Comparison of ENCODE assay signal across 19 cellular contexts in genomic region chr4:19381068-19381467, GRCh38.
DNase-seq lines count a peak whose midpoint lies in the region; ATAC-seq and TF ChIP-seq lines count a peak whose summit lies in the region.
"Had no signal": no experiment of that assay in that cellular context is flagged by ENCODE, and none has a peak within 500 bp of the region (broad histone marks: within the 10 kb centered on the region; RNA-seq: fewer than 3 reads in every experiment).

No MANE protein-coding gene starts in this region.

- no peaks in the 10 kb centered on the region for H3K27me3 ChIP-seq in IMR-90 (ENCODE audit: control insufficient read depth, insufficient read depth, low read length)
- H3K27me3 ChIP-seq: esophagus squamous epithelium, MG63, stomach had no signal

- dilution Hi-C loops in IMR-90 (cut with HindIII; ENCODE audit: low sequenced_read_pairs, unreplicated experiment): no loop called here

- CTCF ChIA-PET in IMR-90 (lab: Yijun Ruan, JAX): no interaction called here

- H3K56ac ChIP-seq in IMR-90 (ENCODE audit: extremely low read depth, insufficient read depth, low read length): no peak overlapping the region; the same call in 1 of the 2 replicates

- H3K9me1 ChIP-seq in IMR-90 (ENCODE audit: insufficient read depth, low read length): no peaks in the 10 kb centered on the region

- POLR2A ChIA-PET in IMR-90 (lab: Charles Lee; ENCODE audit: unreplicated experiment): no interaction called here

- H4K8ac ChIP-seq in IMR-90 (ENCODE audit: low read depth in 2 of 2, low read length in 2 of 2): peak overlapping the region; percentile 41 to 89; a peak in 2 of 4 replicates

- TF ChIP-seq CTCF in AG09309 (IDR thresholded peaks at IDR 0.05; ENCODE audit: control insufficient read depth, insufficient read depth, low read depth, low read length, missing control alignments) (no peak), IMR-90 (conservative IDR thresholded peaks at IDR 0.05; ENCODE audit: low read depth, low read length) (no peak), chondrocyte (IDR thresholded peaks at IDR 0.05) (no peak), nephron progenitor cell (IDR thresholded peaks at IDR 0.05) (no peak)

- H3K9me3 Mint-ChIP-seq in chondrocyte (ENCODE audit: low read depth) (no peaks in the 10 kb centered on the region), nephron progenitor cell (no peaks in the 10 kb centered on the region)

- H3K27ac Mint-ChIP-seq in chondrocyte (ENCODE audit: unreplicated experiment) (peak overlapping the region; percentile 6), nephron progenitor cell (no peak overlapping the region)
- H3K27ac Mint-ChIP-seq: B cell had no signal

- no peak overlapping the region for H3K9ac ChIP-seq in IMR-90 (ENCODE audit: low read depth, low read length)

- DNase-seq in AG09309 (ENCODE audit: low read depth) (peak; percentile 27), IMR-90 (peak; percentile 86), chondrocyte (ENCODE audit: low spot score) (no peak), kidney tubule cell (ENCODE audit: low spot score) (peak; percentile 46), nephron progenitor cell (no peak), DMS53 treated with DMSO at 0.1 percent for 48 hours (lab: John Stamatoyannopoulos, UW; ENCODE audit: unreplicated experiment) (no peak)
- no peak for DNase-seq in activated CD4-positive, alpha-beta T cell treated with anti-CD3 and anti-CD28 coated beads, Interleukin-2, amount 50 U/mL, for 1 hour
- DNase-seq: activated naive CD4-positive, alpha-beta T cell; dorsolateral prefrontal cortex; esophagus squamous epithelium; MG63; NCI-H187; NCI-H82; stimulated activated CD4-positive, alpha-beta T cell treated with anti-CD3 and anti-CD28 coated beads, Interleukin-15, amount 100 ng/mL, for 24 hours; stomach had no signal

- TF ChIP-seq RAD21 in IMR-90 (IDR thresholded peaks at IDR 0.05; ENCODE audit: low read length): no peak

- no peak overlapping the region for H2AK5ac ChIP-seq in IMR-90 (ENCODE audit: low read depth, low read length)

- peak overlapping the region; percentile 98; the same call in 1 of the 2 replicates for H3K18ac ChIP-seq in IMR-90 (ENCODE audit: low read depth, low read length)

- peak overlapping the region; percentile 94; the same call in 1 of the 2 replicates for H2BK120ac ChIP-seq in IMR-90 (ENCODE audit: low read depth, low read length)

- H3K14ac ChIP-seq in IMR-90 (replicated peaks; ENCODE audit: low read depth, low read length): no peak overlapping the region

- H4K20me1 ChIP-seq in IMR-90 (ENCODE audit: insufficient read depth, low read length): no peaks in the 10 kb centered on the region

- H3K27ac ChIP-seq in IMR-90 (ENCODE audit: insufficient read depth, low read length): no peak overlapping the region
- H3K27ac ChIP-seq: dorsolateral prefrontal cortex, esophagus squamous epithelium, prostate gland, stomach had no signal

- H2AFZ ChIP-seq in IMR-90 (replicated peaks; ENCODE audit: low read length, poor library complexity): no peak overlapping the region

- H3K79me1 ChIP-seq in IMR-90 (ENCODE audit: low read depth in 1 of 2, low read length in 2 of 2): no peaks in the 10 kb centered on the region

- no peaks in the 10 kb centered on the region for H3K9me3 ChIP-seq in IMR-90 (ENCODE audit: control insufficient read depth, insufficient read depth, low read length)
- H3K9me3 ChIP-seq: esophagus squamous epithelium, MG63, prostate gland, stomach had no signal

- peak overlapping the region; percentile 70; the same call in 1 of the 2 replicates for H3K4me2 ChIP-seq in IMR-90 (ENCODE audit: low read depth, low read length)

- H4K91ac ChIP-seq in IMR-90 (ENCODE audit: insufficient read depth, low read depth, low read length): peak overlapping the region; percentile 94; the same call in 1 of the 2 replicates

- H3K4me3 Mint-ChIP-seq in chondrocyte (ENCODE audit: unreplicated experiment): no peak overlapping the region
- H3K4me3 Mint-ChIP-seq in nephron progenitor cell: no peak overlapping the region
- H3K4me3 Mint-ChIP-seq: B cell had no signal

- peaks cover 2% of the 10 kb centered on the region; the same call in 1 of the 2 replicates for H3K4me1 ChIP-seq in IMR-90 (ENCODE audit: control insufficient read depth, insufficient read depth, low read length)
- H3K4me1 ChIP-seq: esophagus squamous epithelium, prostate gland, stomach had no signal

- H3K27me3 Mint-ChIP-seq in chondrocyte (ENCODE audit: low read depth) (no peaks in the 10 kb centered on the region), nephron progenitor cell (ENCODE audit: low read depth, poor library complexity) (no peaks in the 10 kb centered on the region)
- H3K27me3 Mint-ChIP-seq: B cell had no signal

- H3K4me1 Mint-ChIP-seq in chondrocyte (ENCODE audit: low read depth): peaks cover 4% of the 10 kb centered on the region
- H3K4me1 Mint-ChIP-seq in nephron progenitor cell: peaks cover 3% of the 10 kb centered on the region
- H3K4me1 Mint-ChIP-seq: B cell had no signal

- no peaks in the 10 kb centered on the region for H3K36me3 ChIP-seq in IMR-90 (ENCODE audit: control insufficient read depth, insufficient read depth, low read length)
- H3K36me3 ChIP-seq: esophagus squamous epithelium, MG63, prostate gland, stomach had no signal

- H3K4ac ChIP-seq in IMR-90 (ENCODE audit: low read depth, low read length): peak overlapping the region; percentile 94; the same call in 1 of the 2 replicates

- ATAC-seq in IMR-90 (ENCODE audit: low read depth) (peak; percentile 87), HG02763 (IDR thresholded peaks at IDR 0.05; ENCODE audit: unreplicated experiment) (no peak)
- ATAC-seq: activated CD4-positive, CD25-positive, alpha-beta regulatory T cell treated with anti-CD3 and anti-CD28 coated beads, Interleukin-2, amount 50 U/mL, for 24 hours had no signal

- H3K36me3 Mint-ChIP-seq in chondrocyte (ENCODE audit: low read depth) (no peaks in the 10 kb centered on the region), nephron progenitor cell (ENCODE audit: low read depth) (no peaks in the 10 kb centered on the region)

- peak overlapping the region; percentile 88 for H2BK20ac ChIP-seq in IMR-90 (ENCODE audit: low read depth, low read length)

- in situ Hi-C loops in IMR-90 (cut with MboI; ENCODE audit: low sequenced_read_pairs): no loop called here

- no TSS peak for BruUV-seq in IMR-90 (replicated peaks; lab: Mats Ljungman, UMichigan)

- intact Hi-C loops in IMR-90 (cut with micrococcal nuclease): no loop called here

- H3K4me3 ChIP-seq in AG09309 (ENCODE audit: control insufficient read depth, low read depth, low read length) (no peak overlapping the region), IMR-90 (ENCODE audit: insufficient read depth, low read depth, low read length) (no peak overlapping the region)
- H3K4me3 ChIP-seq: dorsolateral prefrontal cortex, esophagus squamous epithelium, MG63, prostate gland, stomach had no signal

- peak overlapping the region; percentile 66; the same call in 1 of the 2 replicates for H3K23ac ChIP-seq in IMR-90 (ENCODE audit: low read depth, low read length)

- peak overlapping the region; percentile 78; the same call in 1 of the 3 replicates for H2BK15ac ChIP-seq in IMR-90 (ENCODE audit: low read depth, low read length)

- no peak for TF ChIP-seq POLR2A in IMR-90 (IDR thresholded peaks at IDR 0.05; ENCODE audit: low read depth, low read length)

- H2AK9ac ChIP-seq in IMR-90 (replicated peaks; ENCODE audit: low read depth, low read length, poor library complexity): no peak overlapping the region

- peak overlapping the region; percentile 37; the same call in 1 of the 2 replicates for H4K5ac ChIP-seq in IMR-90 (ENCODE audit: low read depth, low read length)

- WGBS in IMR-90 (ENCODE audit: extremely low coverage in 2 of 2, insufficient read length in 1 of 2), 2 experiments: no CpG with 5 or more reads among the region's 1 CpG

- peak overlapping the region; percentile 94 for H2BK5ac ChIP-seq in IMR-90 (ENCODE audit: low read depth, low read length, poor library complexity, severe bottlenecking)

TF ChIP-seq in IMR-90, 13 proteins besides CTCF, POLR2A, EP300 and RAD21:
- no peak for TF ChIP-seq NFE2L2 (IDR thresholded peaks at IDR 0.05; ENCODE audit: low read depth, low read length)
- TF ChIP-seq CEBPB (IDR thresholded peaks at IDR 0.05; ENCODE audit: low read depth, low read length): peak; percentile 62
- peak; percentile 52; the same call in 1 of the 2 replicates for TF ChIP-seq FOS (IDR thresholded peaks at IDR 0.05; ENCODE audit: low read depth, low read length)

Comparison
In these comparisons a context has a peak if more than half of its experiments do, and no peak if none do; other contexts are left out.
1. DNase-seq: peak in AG09309 (single experiment), IMR-90 (single experiment) and kidney tubule cell (single experiment); none in chondrocyte (single experiment), activated CD4-positive, alpha-beta T cell treated with anti-CD3 and anti-CD28 coated beads, Interleukin-2, amount 50 U/mL, for 1 hour (single experiment), nephron progenitor cell (single experiment) and DMS53 treated with DMSO at 0.1 percent for 48 hours (single experiment).